In the genomic region with DNA sequence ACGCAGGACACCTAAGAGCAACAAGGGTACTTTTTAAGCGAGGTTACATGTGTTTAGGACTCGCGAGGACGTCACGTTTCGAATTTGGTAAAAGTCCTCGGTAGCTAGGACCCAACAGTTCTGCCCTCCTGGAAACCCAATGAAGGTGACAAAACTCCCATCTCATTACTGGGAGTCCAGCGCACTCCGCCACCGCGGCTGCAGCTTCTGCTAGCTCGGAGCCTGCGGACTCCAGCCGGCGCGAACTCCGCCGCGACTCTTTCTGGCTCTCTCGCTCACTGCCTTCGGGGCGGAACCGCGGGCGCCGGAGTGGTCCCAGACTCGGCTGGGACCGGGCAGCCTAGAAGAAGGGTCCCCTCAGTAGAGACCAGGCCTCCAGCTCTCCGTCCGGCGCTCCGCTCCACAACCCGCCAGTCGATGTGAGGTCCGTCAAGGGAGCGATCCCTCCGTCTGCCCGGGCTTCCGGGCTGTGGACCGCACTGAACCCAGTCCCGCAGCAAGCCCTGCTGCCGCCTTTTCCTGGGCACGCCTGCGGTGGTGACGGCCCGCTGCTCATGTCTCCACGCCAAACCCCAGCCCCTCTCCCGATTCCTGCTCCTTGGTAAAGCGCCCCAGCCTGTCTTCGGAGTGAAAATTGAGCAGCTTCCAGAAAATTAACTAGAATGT, we compare ENCODE assay signal across 9 cellular contexts. TPM values are rescaled to one million over a fixed set of nuclear protein-coding genes. Genes with fewer than 3 reads are reported as not detected.
DNase-seq lines count a peak whose midpoint lies in the region; ATAC-seq and TF ChIP-seq lines count a peak whose summit lies in the region.
"Had no signal": no experiment of that assay in that cellular context is flagged by ENCODE, and none has a peak within 500 bp of the region (broad histone marks: within the 10 kb centered on the region; RNA-seq: fewer than 3 reads in every experiment).

No MANE protein-coding gene starts in this region.

- no peaks in the 10 kb centered on the region for H3K9me2 ChIP-seq in SK-N-SH
- no peaks in the 10 kb centered on the region for H3K9me2 ChIP-seq in OCI-LY7 (ENCODE audit: insufficient read depth, low read length)

- WGBS in SK-N-SH (ENCODE audit: low lambda C conversion rate) = 38% methylated on average over 49 of the region's 51 CpGs

- CTCF ChIA-PET in SK-N-SH (lab: Yijun Ruan, JAX) = interaction anchor here (0.6 to 12.7 kb wide), 15 partner anchors 9 to 973 kb away, joined by 3 to 111 read pairs (median 5); no protein-coding TSS in a partner anchor
- CTCF ChIA-PET in OCI-LY7 (lab: Charles Lee; ENCODE audit: unreplicated experiment) = no interaction called here

- H2AFZ ChIP-seq in SK-N-SH (ENCODE audit: low read depth) = peak overlapping the region; percentile 88
- peak overlapping the region; percentile 11 for H2AFZ ChIP-seq in neural progenitor cell (replicated peaks)
- no peak overlapping the region for H2AFZ ChIP-seq in OCI-LY7 (ENCODE audit: low read length)

- peaks cover 18% of the 10 kb centered on the region for H4K20me1 ChIP-seq in SK-N-SH (ENCODE audit: insufficient read depth)
- H4K20me1 ChIP-seq in neural progenitor cell (ENCODE audit: low read depth) = peaks cover 61% of the 10 kb centered on the region
- no peaks in the 10 kb centered on the region for H4K20me1 ChIP-seq in OCI-LY7 (ENCODE audit: insufficient read depth, low read length)

- H3F3A ChIP-seq in SK-N-SH (replicated peaks; ENCODE audit: insufficient read depth) (peaks cover 10% of the 10 kb centered on the region), neural progenitor cell (ENCODE audit: low read depth) (peaks cover 31% of the 10 kb centered on the region)

- H3K4me2 ChIP-seq in SK-N-SH = peak overlapping the region; percentile 78
- peak overlapping the region; percentile 67 for H3K4me2 ChIP-seq in neural progenitor cell
- no peak overlapping the region for H3K4me2 ChIP-seq in OCI-LY7 (ENCODE audit: low read length)

- ATAC-seq in GM21381 (IDR thresholded peaks at IDR 0.05; ENCODE audit: unreplicated experiment) (no peak), GM21717 (IDR thresholded peaks at IDR 0.05; ENCODE audit: unreplicated experiment) (no peak), HG03521 (IDR thresholded peaks at IDR 0.05; ENCODE audit: unreplicated experiment) (no peak)

- TF ChIP-seq EP300 in SK-N-SH (IDR thresholded peaks at IDR 0.05; ENCODE audit: borderline replicate concordance in 1 of 2, low read depth in 1 of 2, low read length in 1 of 2) = no peak; a peak in 1 of 4 replicates

- no TSS peak for BruUV-seq in OCI-LY7 (replicated peaks; lab: Mats Ljungman, UMichigan)

- H3K27me3 Mint-ChIP-seq in CD14-positive monocyte (ENCODE audit: low read depth in 3 of 3) (peaks cover 91 to 98% (median 96%) of the 10 kb centered on the region in 3 donors), neural progenitor cell (ENCODE audit: insufficient read depth, low read depth) (peaks cover 78% of the 10 kb centered on the region)

- H3K27ac ChIP-seq in SK-N-SH (ENCODE audit: low read depth in 2 of 2, low read length in 1 of 2) (peak overlapping the region in 1 of 2 experiments; percentile 52; a peak in 2 of 4 replicates), neural progenitor cell (no peak overlapping the region), OCI-LY7 (ENCODE audit: low read depth, low read length, poor library complexity, severe bottlenecking) (no peak overlapping the region)

- peak overlapping the region; percentile 96 to 100 for H3K4me3 Mint-ChIP-seq in CD14-positive monocyte
- H3K4me3 Mint-ChIP-seq in neural progenitor cell = peak overlapping the region; percentile 81

- H3K9ac ChIP-seq in SK-N-SH (peak overlapping the region; percentile 52), neural progenitor cell (no peak overlapping the region)

- intact Hi-C loops in CD14-positive monocyte (cut with micrococcal nuclease) (loop anchor here in 1 of 2 donors (10.0 kb wide), 2 partner anchors 797 to 837 kb away; a partner anchor contains a TSS), OCI-LY7 (cut with micrococcal nuclease; ENCODE audit: unreplicated experiment) (loop anchor here (5.0 kb wide), 2 partner anchors 479 to 501 kb away; no protein-coding TSS in a partner anchor)

- H3K79me2 ChIP-seq in SK-N-SH (ENCODE audit: insufficient read depth) (peaks cover 23% of the 10 kb centered on the region), neural progenitor cell (ENCODE audit: low read depth) (no peaks in the 10 kb centered on the region), OCI-LY7 (ENCODE audit: insufficient read depth, low read depth, low read length) (no peaks in the 10 kb centered on the region)

- no peaks in the 10 kb centered on the region for H3K27me3 ChIP-seq in SK-N-SH (ENCODE audit: insufficient read depth)
- peaks cover 100% of the 10 kb centered on the region for H3K27me3 ChIP-seq in neural progenitor cell

- peak overlapping the region; percentile 66 to 76 for H3K4me3 ChIP-seq in SK-N-SH (ENCODE audit: low read depth in 2 of 2, low read length in 1 of 2)
- H3K4me3 ChIP-seq in fibroblast of mammary gland (ENCODE audit: control insufficient read depth, low read depth, low read length) = peak overlapping the region; percentile 82
- peak overlapping the region; percentile 35 for H3K4me3 ChIP-seq in neural progenitor cell
- H3K4me3 ChIP-seq in OCI-LY7 (ENCODE audit: low read depth, low read length, poor library complexity, severe bottlenecking) = no peak overlapping the region

- H3K36me3 Mint-ChIP-seq in CD14-positive monocyte (peaks cover 12 to 17% of the 10 kb centered on the region in 2 donors), neural progenitor cell (no peaks in the 10 kb centered on the region)

- TF ChIP-seq CTCF in CD14-positive monocyte (IDR thresholded peaks at IDR 0.05) (no peak), SK-N-SH (IDR thresholded peaks at IDR 0.05) (no peak), fibroblast of mammary gland (conservative IDR thresholded peaks at IDR 0.05; ENCODE audit: control insufficient read depth, insufficient read depth, low read depth, low read length) (no peak), neural progenitor cell (IDR thresholded peaks at IDR 0.05) (no peak), OCI-LY7 (conservative IDR thresholded peaks at IDR 0.05; ENCODE audit: low read length) (no peak)

- H3K36me3 ChIP-seq in SK-N-SH (replicated peaks in 1 of 2; ENCODE audit: control insufficient read depth in 1 of 2, insufficient read depth in 2 of 2, low read length in 1 of 2) = peaks cover 0 to 7% of the 10 kb centered on the region in 2 experiments
- H3K36me3 ChIP-seq in neural progenitor cell = no peaks in the 10 kb centered on the region
- no peaks in the 10 kb centered on the region for H3K36me3 ChIP-seq in OCI-LY7 (ENCODE audit: insufficient read depth, low read length)

- peaks cover 0 to 37% (median 22%) of the 10 kb centered on the region in 7 donors for H3K9me3 Mint-ChIP-seq in CD14-positive monocyte
- H3K9me3 Mint-ChIP-seq in neural progenitor cell = peaks cover 2% of the 10 kb centered on the region

- TF ChIP-seq RAD21 in SK-N-SH (IDR thresholded peaks at IDR 0.05; ENCODE audit: low read length) = no peak

- H3K4me1 Mint-ChIP-seq in CD14-positive monocyte (peaks cover 46% of the 10 kb centered on the region), neural progenitor cell (peaks cover 38% of the 10 kb centered on the region)

- POLR2A ChIA-PET in SK-N-SH (lab: Yijun Ruan, JAX) (interaction anchor here (0.6 kb wide), 1 partner anchor 1189 kb away, joined by 3 read pairs; no protein-coding TSS in a partner anchor), OCI-LY7 (lab: Charles Lee) (interaction anchor here (0.7 kb wide), 1 partner anchor 233 kb away, joined by 3 read pairs; no protein-coding TSS in a partner anchor)

- DNase-seq in CD14-positive monocyte (ENCODE audit: low spot score) = no peak
- DNase-seq in SK-N-SH = peak; percentile 68
- no peak for DNase-seq in fibroblast of mammary gland (ENCODE audit: low read depth)
- peak; percentile 75 for DNase-seq in neural progenitor cell (ENCODE audit: low spot score)
- no peak for DNase-seq in OCI-LY7 (ENCODE audit: low spot score)

- H3K27ac Mint-ChIP-seq in CD14-positive monocyte = peak overlapping the region in 1 of 7 donors; percentile 88
- H3K27ac Mint-ChIP-seq in neural progenitor cell = no peak overlapping the region

- H3K4me1 ChIP-seq in SK-N-SH (ENCODE audit: control insufficient read depth in 1 of 2, insufficient read depth in 2 of 2, low read depth in 1 of 2, low read length in 1 of 2) (peaks cover 5 to 19% of the 10 kb centered on the region in 2 experiments; a peak in 1 of 4 replicates), neural progenitor cell (peaks cover 31% of the 10 kb centered on the region), OCI-LY7 (ENCODE audit: insufficient read depth, low read length, poor library complexity, severe bottlenecking) (no peaks in the 10 kb centered on the region)

- H3K9me3 ChIP-seq in SK-N-SH (no peaks in the 10 kb centered on the region), neural progenitor cell (ENCODE audit: low read depth) (no peaks in the 10 kb centered on the region), OCI-LY7 (ENCODE audit: low read length) (no peaks in the 10 kb centered on the region)

TF ChIP-seq in SK-N-SH, 30 proteins besides CTCF, POLR2A, EP300 and RAD21:
- TF ChIP-seq POLR2AphosphoS5 (IDR thresholded peaks at IDR 0.05; ENCODE audit: low read depth, low read length) (no peak), RCOR1 (IDR thresholded peaks at IDR 0.05; ENCODE audit: low read length) (no peak), YY1 (IDR thresholded peaks at IDR 0.05; ENCODE audit: low read depth) (no peak), SIN3A (IDR thresholded peaks at IDR 0.05; ENCODE audit: borderline replicate concordance, low read depth, low read length) (peak; percentile 41; the same call in 1 of the 2 replicates), RXRA (IDR thresholded peaks at IDR 0.05; ENCODE audit: borderline replicate concordance, low read depth) (no peak), GABPA (IDR thresholded peaks at IDR 0.05; ENCODE audit: low read depth) (peak; percentile 42; the same call in 1 of the 2 replicates)
TF ChIP-seq in SK-N-SH: peak in this region for 2.

RNA-seq across cellular contexts. Expression of a gene that starts 3.0 kb away (rescaled TPM):
- polyA plus RNA-seq in CD14-positive monocyte = not detected
- polyA plus RNA-seq in SK-N-SH (2012; rRNA removed) = 48.7 and 76.6 TPM in 2 replicates
- polyA plus RNA-seq in SK-N-SH (2012; cell fraction: cytosol; rRNA removed) = 32.1 and 46.4 TPM in 2 replicates
- polyA plus RNA-seq in SK-N-SH (2012; cell fraction: nucleus; rRNA removed) = 128 and 152 TPM in 2 replicates
- not detected in 2 replicates for total RNA-seq in neural progenitor cell (ENCODE audit: low replicate concordance)
- total RNA-seq in OCI-LY7 (2014; rRNA removed; shearing (Covaris generic)) = not detected in 2 replicates
- total RNA-seq in OCI-LY7 (2022) = not detected in 2 replicates
- total RNA-seq: pulmonary artery endothelial cell had no signal

Comparison
In these comparisons a context has a peak if more than half of its experiments do, and no peak if none do; other contexts are left out.
1. DNase-seq: peak in SK-N-SH (single experiment) and neural progenitor cell (single experiment); none in CD14-positive monocyte (single experiment), fibroblast of mammary gland (single experiment) and OCI-LY7 (single experiment).